Comparison of ENCODE assay signal across 22 cellular contexts in the genomic region with DNA sequence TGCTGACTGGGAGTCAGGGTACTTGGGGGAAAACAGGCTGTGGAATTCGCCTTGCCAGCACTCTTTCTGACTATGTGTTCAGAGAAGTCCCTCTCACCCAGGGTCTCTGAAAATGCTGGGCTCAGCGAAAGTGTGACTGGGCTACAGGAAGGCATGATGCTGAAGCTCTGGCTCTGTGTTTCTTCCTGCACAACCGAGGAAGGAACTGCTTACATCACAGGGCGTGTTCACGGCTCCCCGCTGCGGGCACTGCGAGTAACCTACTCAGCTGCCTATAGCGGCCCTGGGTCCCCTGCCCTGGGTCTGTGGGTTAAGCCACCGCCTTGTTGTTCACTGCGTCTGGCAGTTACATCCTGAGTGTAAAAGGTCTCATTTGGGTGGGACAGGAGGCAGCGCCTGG.
DNase-seq lines count a peak whose midpoint lies in the region; ATAC-seq, FAIRE-seq and TF ChIP-seq lines count a peak whose summit lies in the region.
"Had no signal": no experiment of that assay in that cellular context is flagged by ENCODE, and none has a peak within 500 bp of the region (broad histone marks: within the 10 kb centered on the region; RNA-seq: fewer than 3 reads in every experiment).

No MANE protein-coding gene starts in this region.

- H3K4me1 Mint-ChIP-seq in stimulated activated effector memory CD8-positive, alpha-beta T cell treated with anti-CD3 and anti-CD28 coated beads, Interleukin-12 subunit alpha, Interleukin-12 subunit beta, amount 100 ng/mL, for 72 hours = no peaks in the 10 kb centered on the region
- no peaks in the 10 kb centered on the region for H3K4me1 Mint-ChIP-seq in activated T-helper 2 cell treated with anti-CD3 and anti-CD28 coated beads, Interferon-gamma antibody, Interleukin-2, Interleukin-4, amounts not matched to agents 10 μg/mL and 5 μg/mL and 100 μg/mL, durations not matched to agents 14 hours and 24 hours and 36 hours (ENCODE audit: low read depth)

- H3K27me3 Mint-ChIP-seq in activated T-helper 2 cell treated with anti-CD3 and anti-CD28 coated beads, Interferon-gamma antibody, Interleukin-2, Interleukin-4, amounts not matched to agents 10 μg/mL and 5 μg/mL and 100 μg/mL, durations not matched to agents 14 hours and 24 hours and 36 hours (ENCODE audit: low read depth) = no peaks in the 10 kb centered on the region

- WGBS in HepG2 (ENCODE audit: low lambda C conversion rate) = 8% methylated on average over 8 of the region's 12 CpGs

- peak; percentile 71 for DNase-seq in Jurkat, Clone E6-1 (ENCODE audit: low read depth, low spot score)
- DNase-seq in dermis blood vessel endothelial cell (peak; percentile 48), HepG2 (ENCODE audit: low spot score) (no peak), DMS79 treated with DMSO at 0.1 percent for 48 hours (lab: John Stamatoyannopoulos, UW) (no peak), DMS 273 (lab: John Stamatoyannopoulos, UW; ENCODE audit: unreplicated experiment) (no peak)
- no peak for DNase-seq in stimulated activated effector memory CD8-positive, alpha-beta T cell treated with anti-CD3 and anti-CD28 coated beads, Interleukin-12 subunit alpha, Interleukin-12 subunit beta, amount 100 ng/mL, for 72 hours (ENCODE audit: low spot score in 2 of 2)
- no peak for DNase-seq in activated T-helper 2 cell treated with anti-CD3 and anti-CD28 coated beads, Interferon-gamma antibody, Interleukin-2, Interleukin-4, amounts not matched to agents 10 μg/mL and 5 μg/mL and 100 μg/mL, durations not matched to agents 14 hours and 24 hours and 36 hours (ENCODE audit: low spot score)
- DNase-seq: CD4-positive, alpha-beta T cell; COR-L47; DMS153; GF-D8; GOT3; KBM-7; NCI-H1092 treated with DMSO at 0.1 percent for 48 hours; NCI-H146; NCI-H2029; NCI-H2227 treated with DMSO at 0.1 percent for 48 hours; NCI-H510A; NCI-H774 had no signal

- H3K4me3 ChIP-seq in Jurkat, Clone E6-1 (ENCODE audit: low read length) = peak overlapping the region; percentile 15
- no peak overlapping the region for H3K4me3 ChIP-seq in HepG2 (replicated peaks in 1 of 3; ENCODE audit: insufficient read depth in 1 of 3, low read depth in 2 of 3, low read length in 3 of 3)
- H3K4me3 ChIP-seq: BLaER1 had no signal

- no peak for FAIRE-seq in HepG2 (lab: Jason Lieb, UNC)

- no peaks in the 10 kb centered on the region for H3K36me3 Mint-ChIP-seq in stimulated activated effector memory CD8-positive, alpha-beta T cell treated with anti-CD3 and anti-CD28 coated beads, Interleukin-12 subunit alpha, Interleukin-12 subunit beta, amount 100 ng/mL, for 72 hours
- no peaks in the 10 kb centered on the region for H3K36me3 Mint-ChIP-seq in activated T-helper 2 cell treated with anti-CD3 and anti-CD28 coated beads, Interferon-gamma antibody, Interleukin-2, Interleukin-4, amounts not matched to agents 10 μg/mL and 5 μg/mL and 100 μg/mL, durations not matched to agents 14 hours and 24 hours and 36 hours (ENCODE audit: low read depth)

- no peak for ATAC-seq in HepG2
- ATAC-seq in stimulated activated effector memory CD8-positive, alpha-beta T cell treated with anti-CD3 and anti-CD28 coated beads, Interleukin-12 subunit alpha, Interleukin-12 subunit beta, amount 100 ng/mL, for 72 hours = peak; percentile 67
- ATAC-seq: HCT116, Panc1 had no signal

- no peak for TF ChIP-seq POLR2A in HepG2 (IDR thresholded peaks at IDR 0.05; ENCODE audit: insufficient read depth in 1 of 2, low read depth in 2 of 2, low read length in 2 of 2)

- CTCF ChIA-PET in HepG2 (lab: Yijun Ruan, JAX; ENCODE audit: low intra/inter-chr PET ratio, low total read pairs) = no interaction called here

- no peak for TF ChIP-seq RAD21 in HepG2 (CRISPR knock-in tag; IDR thresholded peaks at IDR 0.05)

- intact Hi-C loops in HepG2 (cut with micrococcal nuclease; ENCODE audit: unreplicated experiment) = no loop called here
- intact Hi-C loops in activated T-helper 2 cell treated with anti-CD3 and anti-CD28 coated beads, Interferon-gamma antibody, Interleukin-2, Interleukin-4, amounts not matched to agents 10 μg/mL and 5 μg/mL and 100 μg/mL, durations not matched to agents 14 hours and 24 hours and 36 hours (cut with micrococcal nuclease) = no loop called here

- POLR2A ChIA-PET in HepG2 (lab: Yijun Ruan, JAX) = no interaction called here

- no peaks in the 10 kb centered on the region for H3K79me2 ChIP-seq in HepG2 (ENCODE audit: insufficient read depth, low read length)

- no peak overlapping the region for H2AFZ ChIP-seq in HepG2 (ENCODE audit: low read length)

- H3K4me3 Mint-ChIP-seq in stimulated activated effector memory CD8-positive, alpha-beta T cell treated with anti-CD3 and anti-CD28 coated beads, Interleukin-12 subunit alpha, Interleukin-12 subunit beta, amount 100 ng/mL, for 72 hours = no peak overlapping the region
- H3K4me3 Mint-ChIP-seq in activated T-helper 2 cell treated with anti-CD3 and anti-CD28 coated beads, Interferon-gamma antibody, Interleukin-2, Interleukin-4, amounts not matched to agents 10 μg/mL and 5 μg/mL and 100 μg/mL, durations not matched to agents 14 hours and 24 hours and 36 hours (ENCODE audit: low read depth) = no peak overlapping the region
- H3K4me3 Mint-ChIP-seq: CD4-positive, alpha-beta T cell had no signal

- H3K9me3 ChIP-seq in HepG2 (ENCODE audit: low read length) = no peaks in the 10 kb centered on the region

- no peak overlapping the region for H3K9ac ChIP-seq in HepG2 (ENCODE audit: insufficient read depth, low read depth, low read length)
- H3K9ac ChIP-seq: BLaER1 had no signal

- TF ChIP-seq EP300 in HepG2 (IDR thresholded peaks at IDR 0.05; ENCODE audit: low read depth in 2 of 2, low read length in 2 of 2) = no peak
- no peak for TF ChIP-seq EP300 in HepG2 (CRISPR knock-in tag; IDR thresholded peaks at IDR 0.05; ENCODE audit: borderline replicate concordance)

- H3K4me2 ChIP-seq in HepG2 (ENCODE audit: low read depth, low read length) = no peak overlapping the region
- H3K4me2 ChIP-seq: BLaER1 had no signal

- no TSS peak for BruUV-seq in HepG2 (replicated peaks; lab: Mats Ljungman, UMichigan)

- no peaks in the 10 kb centered on the region for H3K4me1 ChIP-seq in HepG2 (ENCODE audit: insufficient read depth, low read length)
- H3K4me1 ChIP-seq: BLaER1 had no signal

- H3K27ac Mint-ChIP-seq in stimulated activated effector memory CD8-positive, alpha-beta T cell treated with anti-CD3 and anti-CD28 coated beads, Interleukin-12 subunit alpha, Interleukin-12 subunit beta, amount 100 ng/mL, for 72 hours = no peak overlapping the region
- H3K27ac Mint-ChIP-seq in activated T-helper 2 cell treated with anti-CD3 and anti-CD28 coated beads, Interferon-gamma antibody, Interleukin-2, Interleukin-4, amounts not matched to agents 10 μg/mL and 5 μg/mL and 100 μg/mL, durations not matched to agents 14 hours and 24 hours and 36 hours = no peak overlapping the region
- H3K27ac Mint-ChIP-seq: CD4-positive, alpha-beta T cell had no signal

- H3K9me3 Mint-ChIP-seq in stimulated activated effector memory CD8-positive, alpha-beta T cell treated with anti-CD3 and anti-CD28 coated beads, Interleukin-12 subunit alpha, Interleukin-12 subunit beta, amount 100 ng/mL, for 72 hours = peaks cover 5% of the 10 kb centered on the region
- no peaks in the 10 kb centered on the region for H3K9me3 Mint-ChIP-seq in activated T-helper 2 cell treated with anti-CD3 and anti-CD28 coated beads, Interferon-gamma antibody, Interleukin-2, Interleukin-4, amounts not matched to agents 10 μg/mL and 5 μg/mL and 100 μg/mL, durations not matched to agents 14 hours and 24 hours and 36 hours

- no peaks in the 10 kb centered on the region for H4K20me1 ChIP-seq in HepG2 (ENCODE audit: insufficient read depth, low read length)
- H4K20me1 ChIP-seq: BLaER1 had no signal

- no peak overlapping the region for H3K27ac ChIP-seq in HepG2 (ENCODE audit: extremely low read length, insufficient read depth, low read length)
- H3K27ac ChIP-seq: BLaER1 had no signal

- TF ChIP-seq CTCF in HepG2 (CRISPR knock-in tag; IDR thresholded peaks at IDR 0.05) = no peak

- H3K27me3 ChIP-seq in HepG2 (ENCODE audit: control insufficient read depth in 1 of 2, insufficient read depth in 2 of 2, low read length in 2 of 2) = peaks cover 0 to 47% of the 10 kb centered on the region in 2 experiments; a peak in 4 of 5 replicates
- H3K27me3 ChIP-seq: BLaER1 had no signal

- no peaks in the 10 kb centered on the region for H3K36me3 ChIP-seq in HepG2 (replicated peaks in 1 of 2; ENCODE audit: control insufficient read depth in 1 of 2, insufficient read depth in 2 of 2, low read length in 2 of 2)
- H3K36me3 ChIP-seq: BLaER1 had no signal

- in situ Hi-C loops in HepG2 (cut with HindIII; ENCODE audit: extremely low pct_ligation_motif_present, low pct_unique_long_range_greater_than_20kb) = no loop called here

TF ChIP-seq in HepG2, 621 proteins besides CTCF, POLR2A, EP300 and RAD21:
- TF ChIP-seq MAFK (conservative IDR thresholded peaks at IDR 0.05 in 1 of 2, IDR thresholded peaks at IDR 0.05 in 1 of 2; ENCODE audit: low read length in 2 of 2) (peak; percentile 22 to 62; a peak in 3 of 4 replicates), TRIM24 (CRISPR knock-in tag; IDR thresholded peaks at IDR 0.05) (no peak), ZFY (CRISPR knock-in tag; IDR thresholded peaks at IDR 0.05) (no peak)

Comparison
In these comparisons a context has a peak if more than half of its experiments do, and no peak if none do; other contexts are left out.
1. DNase-seq: peak in Jurkat, Clone E6-1 (single experiment) and dermis blood vessel endothelial cell (single experiment); none in HepG2 (single experiment), stimulated activated effector memory CD8-positive, alpha-beta T cell treated with anti-CD3 and anti-CD28 coated beads, Interleukin-12 subunit alpha, Interleukin-12 subunit beta, amount 100 ng/mL, for 72 hours (0 of 2), DMS79 treated with DMSO at 0.1 percent for 48 hours (single experiment), activated T-helper 2 cell treated with anti-CD3 and anti-CD28 coated beads, Interferon-gamma antibody, Interleukin-2, Interleukin-4, amounts not matched to agents 10 μg/mL and 5 μg/mL and 100 μg/mL, durations not matched to agents 14 hours and 24 hours and 36 hours (single experiment) and DMS 273 (single experiment).